Comparison of ENCODE assay signal across 1 cellular context in the genomic region with DNA sequence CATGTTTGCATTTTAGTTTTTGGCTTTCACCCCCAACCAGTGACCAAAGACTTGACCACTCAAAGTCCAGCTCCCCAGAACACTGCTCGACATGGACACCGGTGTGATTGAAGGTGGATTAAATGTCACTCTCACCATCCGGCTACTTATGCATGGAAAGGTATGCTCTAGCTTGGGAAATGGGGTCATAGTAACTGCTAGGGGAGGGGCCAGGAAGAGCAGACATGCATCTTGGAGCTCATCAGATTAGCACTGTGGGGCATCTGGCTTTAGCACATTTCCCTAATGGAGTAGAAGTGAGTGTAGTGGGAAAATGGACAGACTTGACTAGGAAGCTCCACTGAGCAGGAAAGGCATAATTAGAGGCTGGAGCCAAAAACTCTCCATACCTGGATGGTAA.
TF ChIP-seq lines count a peak whose summit lies in the region.

No MANE protein-coding gene starts in this region.

TF ChIP-seq in GM23338, 12 proteins besides CTCF, POLR2A, EP300 and RAD21 (continued from another document):
- TF ChIP-seq EZH2phosphoT487 (IDR thresholded peaks at IDR 0.05; ENCODE audit: unreplicated experiment) (no peak), JUNB (IDR thresholded peaks at IDR 0.05; ENCODE audit: unreplicated experiment) (no peak), NANOG (IDR thresholded peaks at IDR 0.05; ENCODE audit: borderline replicate concordance) (no peak), ZNF331 (CRISPR knock-in tag; IDR thresholded peaks at IDR 0.05; ENCODE audit: low read depth) (no peak), ZNF114 (CRISPR knock-in tag; IDR thresholded peaks at IDR 0.05) (no peak), POLR2AphosphoS5 (IDR thresholded peaks at IDR 0.05; ENCODE audit: low read depth) (no peak), EZH2 (IDR thresholded peaks at IDR 0.05; ENCODE audit: low read depth, unreplicated experiment) (no peak)
- TF ChIP-seq, protein P1, sequence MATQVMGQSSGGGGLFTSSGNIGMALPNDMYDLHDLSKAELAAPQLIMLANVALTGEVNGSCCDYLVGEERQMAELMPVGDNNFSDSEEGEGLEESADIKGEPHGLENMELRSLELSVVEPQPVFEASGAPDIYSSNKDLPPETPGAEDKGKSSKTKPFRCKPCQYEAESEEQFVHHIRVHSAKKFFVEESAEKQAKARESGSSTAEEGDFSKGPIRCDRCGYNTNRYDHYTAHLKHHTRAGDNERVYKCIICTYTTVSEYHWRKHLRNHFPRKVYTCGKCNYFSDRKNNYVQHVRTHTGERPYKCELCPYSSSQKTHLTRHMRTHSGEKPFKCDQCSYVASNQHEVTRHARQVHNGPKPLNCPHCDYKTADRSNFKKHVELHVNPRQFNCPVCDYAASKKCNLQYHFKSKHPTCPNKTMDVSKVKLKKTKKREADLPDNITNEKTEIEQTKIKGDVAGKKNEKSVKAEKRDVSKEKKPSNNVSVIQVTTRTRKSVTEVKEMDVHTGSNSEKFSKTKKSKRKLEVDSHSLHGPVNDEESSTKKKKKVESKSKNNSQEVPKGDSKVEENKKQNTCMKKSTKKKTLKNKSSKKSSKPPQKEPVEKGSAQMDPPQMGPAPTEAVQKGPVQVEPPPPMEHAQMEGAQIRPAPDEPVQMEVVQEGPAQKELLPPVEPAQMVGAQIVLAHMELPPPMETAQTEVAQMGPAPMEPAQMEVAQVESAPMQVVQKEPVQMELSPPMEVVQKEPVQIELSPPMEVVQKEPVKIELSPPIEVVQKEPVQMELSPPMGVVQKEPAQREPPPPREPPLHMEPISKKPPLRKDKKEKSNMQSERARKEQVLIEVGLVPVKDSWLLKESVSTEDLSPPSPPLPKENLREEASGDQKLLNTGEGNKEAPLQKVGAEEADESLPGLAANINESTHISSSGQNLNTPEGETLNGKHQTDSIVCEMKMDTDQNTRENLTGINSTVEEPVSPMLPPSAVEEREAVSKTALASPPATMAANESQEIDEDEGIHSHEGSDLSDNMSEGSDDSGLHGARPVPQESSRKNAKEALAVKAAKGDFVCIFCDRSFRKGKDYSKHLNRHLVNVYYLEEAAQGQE (IDR thresholded peaks at IDR 0.05; ENCODE audit: unreplicated experiment) = no peak
- TF ChIP-seq, protein P2, sequence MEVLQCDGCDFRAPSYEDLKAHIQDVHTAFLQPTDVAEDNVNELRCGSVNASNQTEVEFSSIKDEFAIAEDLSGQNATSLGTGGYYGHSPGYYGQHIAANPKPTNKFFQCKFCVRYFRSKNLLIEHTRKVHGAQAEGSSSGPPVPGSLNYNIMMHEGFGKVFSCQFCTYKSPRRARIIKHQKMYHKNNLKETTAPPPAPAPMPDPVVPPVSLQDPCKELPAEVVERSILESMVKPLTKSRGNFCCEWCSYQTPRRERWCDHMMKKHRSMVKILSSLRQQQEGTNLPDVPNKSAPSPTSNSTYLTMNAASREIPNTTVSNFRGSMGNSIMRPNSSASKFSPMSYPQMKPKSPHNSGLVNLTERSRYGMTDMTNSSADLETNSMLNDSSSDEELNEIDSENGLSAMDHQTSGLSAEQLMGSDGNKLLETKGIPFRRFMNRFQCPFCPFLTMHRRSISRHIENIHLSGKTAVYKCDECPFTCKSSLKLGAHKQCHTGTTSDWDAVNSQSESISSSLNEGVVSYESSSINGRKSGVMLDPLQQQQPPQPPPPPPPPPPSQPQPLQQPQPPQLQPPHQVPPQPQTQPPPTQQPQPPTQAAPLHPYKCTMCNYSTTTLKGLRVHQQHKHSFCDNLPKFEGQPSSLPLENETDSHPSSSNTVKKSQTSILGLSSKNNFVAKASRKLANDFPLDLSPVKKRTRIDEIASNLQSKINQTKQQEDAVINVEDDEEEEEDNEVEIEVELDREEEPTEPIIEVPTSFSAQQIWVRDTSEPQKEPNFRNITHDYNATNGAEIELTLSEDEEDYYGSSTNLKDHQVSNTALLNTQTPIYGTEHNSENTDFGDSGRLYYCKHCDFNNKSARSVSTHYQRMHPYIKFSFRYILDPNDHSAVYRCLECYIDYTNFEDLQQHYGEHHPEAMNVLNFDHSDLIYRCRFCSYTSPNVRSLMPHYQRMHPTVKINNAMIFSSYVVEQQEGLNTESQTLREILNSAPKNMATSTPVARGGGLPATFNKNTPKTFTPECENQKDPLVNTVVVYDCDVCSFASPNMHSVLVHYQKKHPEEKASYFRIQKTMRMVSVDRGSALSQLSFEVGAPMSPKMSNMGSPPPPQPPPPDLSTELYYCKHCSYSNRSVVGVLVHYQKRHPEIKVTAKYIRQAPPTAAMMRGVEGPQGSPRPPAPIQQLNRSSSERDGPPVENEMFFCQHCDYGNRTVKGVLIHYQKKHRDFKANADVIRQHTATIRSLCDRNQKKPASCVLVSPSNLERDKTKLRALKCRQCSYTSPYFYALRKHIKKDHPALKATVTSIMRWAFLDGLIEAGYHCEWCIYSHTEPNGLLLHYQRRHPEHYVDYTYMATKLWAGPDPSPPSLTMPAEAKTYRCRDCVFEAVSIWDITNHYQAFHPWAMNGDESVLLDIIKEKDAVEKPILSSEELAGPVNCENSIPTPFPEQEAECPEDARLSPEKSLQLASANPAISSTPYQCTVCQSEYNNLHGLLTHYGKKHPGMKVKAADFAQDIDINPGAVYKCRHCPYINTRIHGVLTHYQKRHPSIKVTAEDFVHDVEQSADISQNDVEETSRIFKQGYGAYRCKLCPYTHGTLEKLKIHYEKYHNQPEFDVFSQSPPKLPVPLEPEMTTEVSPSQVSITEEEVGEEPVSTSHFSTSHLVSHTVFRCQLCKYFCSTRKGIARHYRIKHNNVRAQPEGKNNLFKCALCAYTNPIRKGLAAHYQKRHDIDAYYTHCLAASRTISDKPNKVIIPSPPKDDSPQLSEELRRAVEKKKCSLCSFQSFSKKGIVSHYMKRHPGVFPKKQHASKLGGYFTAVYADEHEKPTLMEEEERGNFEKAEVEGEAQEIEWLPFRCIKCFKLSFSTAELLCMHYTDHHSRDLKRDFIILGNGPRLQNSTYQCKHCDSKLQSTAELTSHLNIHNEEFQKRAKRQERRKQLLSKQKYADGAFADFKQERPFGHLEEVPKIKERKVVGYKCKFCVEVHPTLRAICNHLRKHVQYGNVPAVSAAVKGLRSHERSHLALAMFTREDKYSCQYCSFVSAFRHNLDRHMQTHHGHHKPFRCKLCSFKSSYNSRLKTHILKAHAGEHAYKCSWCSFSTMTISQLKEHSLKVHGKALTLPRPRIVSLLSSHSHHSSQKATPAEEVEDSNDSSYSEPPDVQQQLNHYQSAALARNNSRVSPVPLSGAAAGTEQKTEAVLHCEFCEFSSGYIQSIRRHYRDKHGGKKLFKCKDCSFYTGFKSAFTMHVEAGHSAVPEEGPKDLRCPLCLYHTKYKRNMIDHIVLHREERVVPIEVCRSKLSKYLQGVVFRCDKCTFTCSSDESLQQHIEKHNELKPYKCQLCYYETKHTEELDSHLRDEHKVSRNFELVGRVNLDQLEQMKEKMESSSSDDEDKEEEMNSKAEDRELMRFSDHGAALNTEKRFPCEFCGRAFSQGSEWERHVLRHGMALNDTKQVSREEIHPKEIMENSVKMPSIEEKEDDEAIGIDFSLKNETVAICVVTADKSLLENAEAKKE (CRISPR knock-in tag; IDR thresholded peaks at IDR 0.05) = no peak
TF ChIP-seq in GM23338: peak in this region for 0.
